In genomic region chr1:243256590-243256989, GRCh38 we compare ENCODE assay signal across 8 cellular contexts. TPM values are rescaled to one million over a fixed set of nuclear protein-coding genes. Genes with fewer than 3 reads are reported as not detected.
A peak's percentile ranks its signal among the peaks of the same experiment; 100 is the strongest.
DNase-seq lines count a peak whose midpoint lies in the region; ATAC-seq and TF ChIP-seq lines count a peak whose summit lies in the region.

No MANE protein-coding gene starts in this region.

- TF ChIP-seq CTCF in Calu3 (IDR thresholded peaks at IDR 0.05; ENCODE audit: unreplicated experiment) = no peak
- TF ChIP-seq CTCF in ovary (IDR thresholded peaks at IDR 0.05) = no peak

- TF ChIP-seq EP300 in ovary (IDR thresholded peaks at IDR 0.05) = no peak

- H3K9me3 ChIP-seq in NT2/D1 (ENCODE audit: insufficient read depth, low read length) = no peaks in the 10 kb centered on the region; the same call in 1 of the 2 replicates
- H3K9me3 ChIP-seq in endocrine pancreas (ENCODE audit: control insufficient read depth, low read length) = no peaks in the 10 kb centered on the region
- H3K9me3 ChIP-seq in ovary = no peaks in the 10 kb centered on the region

- peak overlapping the region; percentile 94 for H3K4me3 ChIP-seq in NT2/D1 (ENCODE audit: insufficient read length, low read depth)
- peak overlapping the region; percentile 91 for H3K4me3 ChIP-seq in endocrine pancreas (ENCODE audit: control insufficient read depth, insufficient read depth, low read length)
- H3K4me3 ChIP-seq in ovary = peak overlapping the region; percentile 66

- H3K27ac Mint-ChIP-seq in Calu3 (ENCODE audit: unreplicated experiment) = peak overlapping the region; percentile 80

- peaks cover 47% of the 10 kb centered on the region for H3K36me3 Mint-ChIP-seq in Calu3 (ENCODE audit: insufficient read depth, unreplicated experiment)

- H3K27me3 ChIP-seq in NT2/D1 (ENCODE audit: insufficient read depth, insufficient read length) (no peaks in the 10 kb centered on the region), endocrine pancreas (ENCODE audit: control insufficient read depth, insufficient read depth, low read length) (no peaks in the 10 kb centered on the region), ovary (no peaks in the 10 kb centered on the region)

- WGBS in ovary, 3 donors = 44 to 45% (median 44%) methylated on average over 2 of the region's 2 CpGs

- H3K27me3 Mint-ChIP-seq in Calu3 (ENCODE audit: unreplicated experiment) = no peaks in the 10 kb centered on the region

- no peak for DNase-seq in Calu3
- DNase-seq in NT2/D1 (ENCODE audit: low read depth, low spot score) = no peak
- DNase-seq in ovary = no peak
- no peak for DNase-seq in D341Med (ENCODE audit: low spot score)
- DNase-seq in RKO (ENCODE audit: low spot score) = no peak

- TF ChIP-seq POLR2A in ovary (IDR thresholded peaks at IDR 0.05) = no peak

- H3K4me1 ChIP-seq in NT2/D1 (ENCODE audit: insufficient read depth, insufficient read length) = no peaks in the 10 kb centered on the region
- H3K4me1 ChIP-seq in endocrine pancreas (ENCODE audit: control insufficient read depth, insufficient read depth, low read length) = peaks cover 25% of the 10 kb centered on the region
- H3K4me1 ChIP-seq in ovary (ENCODE audit: insufficient read depth) = peaks cover 4% of the 10 kb centered on the region

- peak overlapping the region in 1 of 2 donors; percentile 50 for H3K27ac ChIP-seq in ovary

- BruUV-seq in Calu3 (replicated peaks; lab: Mats Ljungman, UMichigan) = no TSS peak

- peaks cover 19% of the 10 kb centered on the region for H3K4me1 Mint-ChIP-seq in Calu3 (ENCODE audit: low read depth, unreplicated experiment)

- intact Hi-C loops in Calu3 (cut with micrococcal nuclease; ENCODE audit: unreplicated experiment) (loop anchor here (10.0 kb wide), 1 partner anchor 138 kb away; no protein-coding TSS in a partner anchor), ovary (cut with DNase I) (no loop called here)

- H3K9ac ChIP-seq in NT2/D1 (ENCODE audit: insufficient read length, low read depth) (peak overlapping the region; percentile 89), endocrine pancreas (ENCODE audit: control insufficient read depth, insufficient read depth, low read length) (peak overlapping the region; percentile 55)

- H3K9me3 Mint-ChIP-seq in Calu3 (ENCODE audit: low read depth, unreplicated experiment) = no peaks in the 10 kb centered on the region

- ATAC-seq in HG02623 (IDR thresholded peaks at IDR 0.05; ENCODE audit: unreplicated experiment) = no peak
- ATAC-seq in HG02759 (IDR thresholded peaks at IDR 0.05; ENCODE audit: unreplicated experiment) = no peak

- H3K36me3 ChIP-seq in NT2/D1 (ENCODE audit: insufficient read depth, insufficient read length, low read length) (no peaks in the 10 kb centered on the region), endocrine pancreas (ENCODE audit: control insufficient read depth, insufficient read depth, low read length) (no peaks in the 10 kb centered on the region), ovary (no peaks in the 10 kb centered on the region)

- CTCF ChIA-PET in Calu3 (lab: Charles Lee) = interaction anchor here (0.6 kb wide), 1 partner anchor 12 kb away, joined by 3 read pairs; no protein-coding TSS in a partner anchor

- H3K4me3 Mint-ChIP-seq in Calu3 (ENCODE audit: low read depth, unreplicated experiment) = peak overlapping the region; percentile 90

RNA-seq across cellular contexts. Expression of gene SDCCAG8, which starts 0.7 kb away (rescaled TPM):
- total RNA-seq in Calu3 (2022) (52.0 and 67.3 TPM in 2 replicates), ovary (10 to 100 TPM; 29.1 to 45.9 (median 32.3) TPM)
- polyA plus RNA-seq in ovary = 10 to 100 TPM; 19.8 to 27.0 TPM

RNA-seq across cellular contexts. Expression of gene CEP170, which starts 1.5 kb away (rescaled TPM):
- total RNA-seq in Calu3 (2022) (86.7 and 133 TPM in 2 replicates), ovary (10 to 100 TPM; 30.7 to 66.4 (median 54.2) TPM)
- polyA plus RNA-seq in ovary = 10 to 100 TPM; 16.4 to 25.6 TPM
